ENCODE assay signal across 20 cellular contexts in genomic region chr17:78118801-78119241, GRCh38. TPM values are rescaled to one million over a fixed set of nuclear protein-coding genes. Genes with fewer than 3 reads are reported as not detected.
DNase-seq lines count a peak whose midpoint lies in the region; ATAC-seq, FAIRE-seq and TF ChIP-seq lines count a peak whose summit lies in the region.
"Had no signal": no experiment of that assay in that cellular context is flagged by ENCODE, and none has a peak within 500 bp of the region (broad histone marks: within the 10 kb centered on the region; RNA-seq: fewer than 3 reads in every experiment).

No MANE protein-coding gene starts in this region.

- WGBS in HepG2 (ENCODE audit: low lambda C conversion rate): 91% methylated on average over 4 of the region's 14 CpGs

- H3K27ac ChIP-seq in CD8-positive, alpha-beta T cell (ENCODE audit: low read depth, low read length): no peak overlapping the region
- H3K27ac ChIP-seq in HepG2 (ENCODE audit: extremely low read length, insufficient read depth, low read length) (no peak overlapping the region), caudate nucleus (ENCODE audit: low read depth, low read length) (no peak overlapping the region)

- no TSS peak for BruUV-seq in HepG2 (replicated peaks; lab: Mats Ljungman, UMichigan)

- FAIRE-seq in HepG2 (lab: Jason Lieb, UNC): no peak
- peak; percentile 50 for FAIRE-seq in urothelium cell line (lab: Jason Lieb, UNC)
- FAIRE-seq: G401.6 had no signal

- in situ Hi-C loops in HepG2 (cut with HindIII; ENCODE audit: extremely low pct_ligation_motif_present, low pct_unique_long_range_greater_than_20kb): no loop called here

- H3K36me3 Mint-ChIP-seq in CD8-positive, alpha-beta T cell: peaks cover 78% of the 10 kb centered on the region
- peaks cover 15% of the 10 kb centered on the region for H3K36me3 Mint-ChIP-seq in T-helper 17 cell (ENCODE audit: low read depth)

- H4K20me1 ChIP-seq in HepG2 (ENCODE audit: insufficient read depth, low read length): peaks cover 19% of the 10 kb centered on the region; the same call in 1 of the 2 replicates

- H3K4me1 ChIP-seq in CD8-positive, alpha-beta T cell (ENCODE audit: insufficient read depth, low read length): peaks cover 83% of the 10 kb centered on the region
- H3K4me1 ChIP-seq in HepG2 (ENCODE audit: insufficient read depth, low read length): peaks cover 30% of the 10 kb centered on the region

- CTCF ChIA-PET in CD8-positive, alpha-beta T cell (lab: Charles Lee): interaction anchor here (0.6 to 11.5 kb wide), 5 partner anchors 9 to 63 kb away, joined by 3 to 200 read pairs (median 4); partner anchors contain the start of gene TMC8
- CTCF ChIA-PET in HepG2 (lab: Yijun Ruan, JAX; ENCODE audit: low intra/inter-chr PET ratio, low total read pairs): no interaction called here

- intact Hi-C loops in CD8-positive, alpha-beta T cell (cut with DNase I, micrococcal nuclease): no loop called here
- intact Hi-C loops in HepG2 (cut with micrococcal nuclease; ENCODE audit: unreplicated experiment): no loop called here

- H3K79me2 ChIP-seq in HepG2 (ENCODE audit: insufficient read depth, low read length): peaks cover 2% of the 10 kb centered on the region

- DNase-seq in CD8-positive, alpha-beta T cell: no peak
- DNase-seq in T-helper 17 cell (no peak), HepG2 (ENCODE audit: low spot score) (no peak), urothelium cell line (ENCODE audit: low spot score) (no peak), caudate nucleus (lab: John Stamatoyannopoulos, UW) (no peak)
- DNase-seq: ACHN, AML-193, DMS79 treated with DMSO at 0.1 percent for 48 hours, H9, NCI-H187 treated with DMSO at 0.1 percent for 48 hours, NCI-H2171, NCI-H446 treated with DMSO at 0.1 percent for 48 hours, NCI-H748 treated with DMSO at 0.1 percent for 48 hours, PC-3 had no signal

- H3K4me3 ChIP-seq in CD8-positive, alpha-beta T cell (ENCODE audit: low read depth, low read length): no peak overlapping the region
- H3K4me3 ChIP-seq in HepG2 (replicated peaks in 1 of 3; ENCODE audit: insufficient read depth in 1 of 3, low read depth in 2 of 3, low read length in 3 of 3): no peak overlapping the region

- H3K4me3 Mint-ChIP-seq in CD8-positive, alpha-beta T cell: no peak overlapping the region
- H3K4me3 Mint-ChIP-seq in T-helper 17 cell: peak overlapping the region; percentile 60
- H3K4me3 Mint-ChIP-seq: H9 had no signal

- H3K4me2 ChIP-seq in HepG2 (ENCODE audit: low read depth, low read length): no peak overlapping the region

- ATAC-seq in CD8-positive, alpha-beta T cell: no peak
- ATAC-seq in T-helper 17 cell: no peak
- no peak for ATAC-seq in HepG2
- ATAC-seq in HG03097 (IDR thresholded peaks at IDR 0.05; ENCODE audit: low FRiP score, unreplicated experiment): no peak
- ATAC-seq in GM18520 (IDR thresholded peaks at IDR 0.05; ENCODE audit: unreplicated experiment): no peak
- ATAC-seq: PC-3 had no signal

- H3K27me3 Mint-ChIP-seq in CD8-positive, alpha-beta T cell (ENCODE audit: low read depth): no peaks in the 10 kb centered on the region
- H3K27me3 Mint-ChIP-seq in T-helper 17 cell: no peaks in the 10 kb centered on the region

- TF ChIP-seq RAD21 in HepG2 (CRISPR knock-in tag; IDR thresholded peaks at IDR 0.05): no peak

- TF ChIP-seq EP300 in HepG2 (IDR thresholded peaks at IDR 0.05; ENCODE audit: low read depth in 2 of 2, low read length in 2 of 2): no peak
- TF ChIP-seq EP300 in HepG2 (CRISPR knock-in tag; IDR thresholded peaks at IDR 0.05; ENCODE audit: borderline replicate concordance): no peak

- no peaks in the 10 kb centered on the region for H3K9me3 Mint-ChIP-seq in CD8-positive, alpha-beta T cell
- H3K9me3 Mint-ChIP-seq: CD8-positive, alpha-beta memory T cell; H9 had no signal

- no peaks in the 10 kb centered on the region for H3K27me3 ChIP-seq in CD8-positive, alpha-beta T cell (ENCODE audit: insufficient read depth, low read length)
- H3K27me3 ChIP-seq in HepG2 (ENCODE audit: control insufficient read depth in 1 of 2, insufficient read depth in 2 of 2, low read length in 2 of 2): no peaks in the 10 kb centered on the region

- H3K36me3 ChIP-seq in CD8-positive, alpha-beta T cell (ENCODE audit: insufficient read depth, low read length): peaks cover 61% of the 10 kb centered on the region
- H3K36me3 ChIP-seq in HepG2 (replicated peaks in 1 of 2; ENCODE audit: control insufficient read depth in 1 of 2, insufficient read depth in 2 of 2, low read length in 2 of 2): peaks cover 27 to 43% of the 10 kb centered on the region in 2 experiments; a peak in 4 of 5 replicates

- peak overlapping the region; percentile 62 for H3K27ac Mint-ChIP-seq in CD8-positive, alpha-beta T cell
- no peak overlapping the region for H3K27ac Mint-ChIP-seq in T-helper 17 cell
- H3K27ac Mint-ChIP-seq: H9 had no signal

- H2AFZ ChIP-seq in HepG2 (ENCODE audit: low read length): no peak overlapping the region

- POLR2A ChIA-PET in CD8-positive, alpha-beta T cell (lab: Charles Lee): interaction anchor here (4.4 to 15.4 kb wide), 2 partner anchors 8 to 17 kb away, joined by 27 to 583 read pairs; partner anchors contain the start of genes TMC6 and TMC8
- POLR2A ChIA-PET in HepG2 (lab: Yijun Ruan, JAX): interaction anchor here (1.0 to 1.9 kb wide), 2 partner anchors 10 to 62 kb away, joined by 3 to 10 read pairs; partner anchors contain the start of gene TMC6

- no peak for TF ChIP-seq CTCF in CD8-positive, alpha-beta T cell (IDR thresholded peaks at IDR 0.05)
- no peak for TF ChIP-seq CTCF in HepG2 (CRISPR knock-in tag; IDR thresholded peaks at IDR 0.05)

- no peak overlapping the region for H3K9ac ChIP-seq in HepG2 (ENCODE audit: insufficient read depth, low read depth, low read length)

- H3K9me3 ChIP-seq in CD8-positive, alpha-beta T cell (ENCODE audit: low read length): no peaks in the 10 kb centered on the region
- no peaks in the 10 kb centered on the region for H3K9me3 ChIP-seq in T-helper 17 cell (ENCODE audit: control insufficient read depth, low read length, poor library complexity, severe bottlenecking)
- no peaks in the 10 kb centered on the region for H3K9me3 ChIP-seq in HepG2 (ENCODE audit: low read length)

- no peak; a peak in 2 of 4 replicates for TF ChIP-seq POLR2A in HepG2 (IDR thresholded peaks at IDR 0.05; ENCODE audit: insufficient read depth in 1 of 2, low read depth in 2 of 2, low read length in 2 of 2)

- peaks cover 63% of the 10 kb centered on the region for H3K4me1 Mint-ChIP-seq in CD8-positive, alpha-beta T cell (ENCODE audit: low read depth)
- H3K4me1 Mint-ChIP-seq in T-helper 17 cell: peaks cover 50% of the 10 kb centered on the region
- H3K4me1 Mint-ChIP-seq: H9 had no signal

RNA-seq across cellular contexts. Expression of gene TMC6, which starts 9.7 kb away (rescaled TPM):
- 100 to 1,000 TPM; 518 to 535 TPM for total RNA-seq in CD8-positive, alpha-beta T cell
- total RNA-seq in T-helper 17 cell (100 to 1,000 TPM; 609 to 822 TPM), HepG2 (2016; rRNA removed; fragmentation: Illumina TruSeq; extraction: Trizol) (20.4 and 48.4 TPM in 2 replicates)
- 21.4 and 23.6 TPM in 2 replicates for total RNA-seq in HepG2 (2016; cell fraction: cytosol; rRNA removed; fragmentation: Illumina TruSeq; extraction: Trizol; ENCODE audit: low read depth)
- total RNA-seq in HepG2 (2016; cell fraction: insoluble cytoplasmic fraction; rRNA removed; fragmentation: Illumina TruSeq; extraction: Trizol): 19.7 and 47.9 TPM in 2 replicates
- 29.0 and 34.4 TPM in 2 replicates for total RNA-seq in HepG2 (2016; cell fraction: membrane; rRNA removed; fragmentation: Illumina TruSeq; extraction: Trizol)
- total RNA-seq in HepG2 (2016; cell fraction: nucleus; rRNA removed; fragmentation: Illumina TruSeq; extraction: Trizol): 47.2 and 55.0 TPM in 2 replicates
- polyA plus RNA-seq in HepG2 (2011; rRNA removed): 99.1 and 118 TPM in 2 replicates
- 42.4 and 70.8 TPM in 2 replicates for polyA plus RNA-seq in HepG2 (2011; cell fraction: cytosol; rRNA removed)
- polyA plus RNA-seq in HepG2 (2011; cell fraction: nucleus; rRNA removed): 648 and 982 TPM in 2 replicates
- polyA plus RNA-seq in HepG2 (2012): 45.7 and 50.3 TPM in 2 replicates
- 8.9 and 10.6 TPM in 2 replicates for polyA plus RNA-seq in HepG2 (2016; cell fraction: cytosol; fragmentation: Illumina TruSeq; extraction: Trizol; ENCODE audit: low read depth)
- 16.1 and 17.9 TPM in 2 replicates for polyA plus RNA-seq in HepG2 (2016; cell fraction: insoluble cytoplasmic fraction; fragmentation: Illumina TruSeq; extraction: Trizol; ENCODE audit: low read depth)
- 18.2 and 19.0 TPM in 2 replicates for polyA plus RNA-seq in HepG2 (2016; cell fraction: membrane; fragmentation: Illumina TruSeq; extraction: Trizol; ENCODE audit: low read depth)
- polyA plus RNA-seq in HepG2 (2016; cell fraction: nucleus; fragmentation: Illumina TruSeq; extraction: Trizol; ENCODE audit: insufficient read depth, low read depth): 126 and 147 TPM in 2 replicates
- polyA minus RNA-seq in HepG2 (2011; rRNA and poly(A)+ RNA removed; ENCODE audit: low replicate concordance): 23.3 and 152 TPM in 2 replicates
- 48.9 and 63.1 TPM in 2 replicates for polyA minus RNA-seq in HepG2 (2011; cell fraction: cytosol; rRNA and poly(A)+ RNA removed)
- 92.6 and 109 TPM in 2 replicates for polyA minus RNA-seq in HepG2 (2011; cell fraction: nucleus; rRNA and poly(A)+ RNA removed)

RNA-seq across cellular contexts. Expression of gene TMC8, which starts 11.8 kb away (rescaled TPM):
- 100 to 1,000 TPM; 312 to 315 TPM for total RNA-seq in CD8-positive, alpha-beta T cell
- total RNA-seq in T-helper 17 cell: 100 to 1,000 TPM; 352 to 481 TPM
- total RNA-seq in HepG2 (2016; rRNA removed; fragmentation: Illumina TruSeq; extraction: Trizol): 0.08 and 0.53 TPM in 2 replicates
- 0.09 and 0.61 TPM in 2 replicates for total RNA-seq in HepG2 (2016; cell fraction: cytosol; rRNA removed; fragmentation: Illumina TruSeq; extraction: Trizol; ENCODE audit: low read depth)
- total RNA-seq in HepG2 (2016; cell fraction: insoluble cytoplasmic fraction; rRNA removed; fragmentation: Illumina TruSeq; extraction: Trizol): 0.04 and 0.65 TPM in 2 replicates
- total RNA-seq in HepG2 (2016; cell fraction: membrane; rRNA removed; fragmentation: Illumina TruSeq; extraction: Trizol): 0.83 TPM in 2 replicates
- total RNA-seq in HepG2 (2016; cell fraction: nucleus; rRNA removed; fragmentation: Illumina TruSeq; extraction: Trizol): 0.85 and 1.9 TPM in 2 replicates
- polyA plus RNA-seq in HepG2 (2011; rRNA removed): 7.8 and 11.1 TPM in 2 replicates
- 5.7 and 7.7 TPM in 2 replicates for polyA plus RNA-seq in HepG2 (2011; cell fraction: cytosol; rRNA removed)
- polyA plus RNA-seq in HepG2 (2011; cell fraction: nucleus; rRNA removed): 35.7 and 61.8 TPM in 2 replicates
- polyA plus RNA-seq in HepG2 (2012): 5.3 and 8.8 TPM in 2 replicates
- 0.12 TPM in 1 of 2 replicates, not detected in the other for polyA plus RNA-seq in HepG2 (2016; cell fraction: cytosol; fragmentation: Illumina TruSeq; extraction: Trizol; ENCODE audit: low read depth)
- 0.13 and 0.74 TPM in 2 replicates for polyA plus RNA-seq in HepG2 (2016; cell fraction: insoluble cytoplasmic fraction; fragmentation: Illumina TruSeq; extraction: Trizol; ENCODE audit: low read depth)
- polyA plus RNA-seq in HepG2 (2016; cell fraction: membrane; fragmentation: Illumina TruSeq; extraction: Trizol; ENCODE audit: low read depth): 0.10 and 0.13 TPM in 2 replicates
- polyA plus RNA-seq in HepG2 (2016; cell fraction: nucleus; fragmentation: Illumina TruSeq; extraction: Trizol; ENCODE audit: insufficient read depth, low read depth): 0.76 and 1.7 TPM in 2 replicates
- 0.51 and 13.2 TPM in 2 replicates for polyA minus RNA-seq in HepG2 (2011; rRNA and poly(A)+ RNA removed; ENCODE audit: low replicate concordance)
- polyA minus RNA-seq in HepG2 (2011; cell fraction: cytosol; rRNA and poly(A)+ RNA removed): 4.5 and 4.8 TPM in 2 replicates
- 12.2 and 14.3 TPM in 2 replicates for polyA minus RNA-seq in HepG2 (2011; cell fraction: nucleus; rRNA and poly(A)+ RNA removed)

RNA-seq across cellular contexts. Expression of gene C17orf99, which starts 27.4 kb away (rescaled TPM):
- total RNA-seq in CD8-positive, alpha-beta T cell: not detected
- total RNA-seq in T-helper 17 cell (not detected), HepG2 (2016; rRNA removed; fragmentation: Illumina TruSeq; extraction: Trizol) (0.22 and 1.7 TPM in 2 replicates)
- total RNA-seq in HepG2 (2016; cell fraction: cytosol; rRNA removed; fragmentation: Illumina TruSeq; extraction: Trizol; ENCODE audit: low read depth): 0.51 and 0.88 TPM in 2 replicates
- total RNA-seq in HepG2 (2016; cell fraction: insoluble cytoplasmic fraction; rRNA removed; fragmentation: Illumina TruSeq; extraction: Trizol): 0.84 and 0.86 TPM in 2 replicates
- total RNA-seq in HepG2 (2016; cell fraction: membrane; rRNA removed; fragmentation: Illumina TruSeq; extraction: Trizol): 1.1 and 1.2 TPM in 2 replicates
- total RNA-seq in HepG2 (2016; cell fraction: nucleus; rRNA removed; fragmentation: Illumina TruSeq; extraction: Trizol): 0.38 and 2.4 TPM in 2 replicates
- 1.9 and 2.8 TPM in 2 replicates for polyA plus RNA-seq in HepG2 (2011; rRNA removed)
- polyA plus RNA-seq in HepG2 (2011; cell fraction: cytosol; rRNA removed): 1.1 and 1.8 TPM in 2 replicates
- 5.8 and 10.0 TPM in 2 replicates for polyA plus RNA-seq in HepG2 (2011; cell fraction: nucleus; rRNA removed)
- polyA plus RNA-seq in HepG2 (2012): 1.5 and 2.2 TPM in 2 replicates
- 0.23 and 0.46 TPM in 2 replicates for polyA plus RNA-seq in HepG2 (2016; cell fraction: cytosol; fragmentation: Illumina TruSeq; extraction: Trizol; ENCODE audit: low read depth)
- polyA plus RNA-seq in HepG2 (2016; cell fraction: insoluble cytoplasmic fraction; fragmentation: Illumina TruSeq; extraction: Trizol; ENCODE audit: low read depth): 0.60 TPM in 1 of 2 replicates, not detected in the other
- 0.59 and 1.1 TPM in 2 replicates for polyA plus RNA-seq in HepG2 (2016; cell fraction: membrane; fragmentation: Illumina TruSeq; extraction: Trizol; ENCODE audit: low read depth)
- polyA plus RNA-seq in HepG2 (2016; cell fraction: nucleus; fragmentation: Illumina TruSeq; extraction: Trizol; ENCODE audit: insufficient read depth, low read depth): 2.4 and 2.9 TPM in 2 replicates
- polyA minus RNA-seq in HepG2 (2011; rRNA and poly(A)+ RNA removed; ENCODE audit: low replicate concordance): 0.72 TPM in 1 of 2 replicates, not detected in the other
- polyA minus RNA-seq in HepG2 (2011; cell fraction: cytosol; rRNA and poly(A)+ RNA removed): not detected in 2 replicates
- polyA minus RNA-seq in HepG2 (2011; cell fraction: nucleus; rRNA and poly(A)+ RNA removed): 1.5 and 3.1 TPM in 2 replicates
- total RNA-seq: CD8-positive, alpha-beta memory T cell; H9; HT1080; SK-MEL-5 had no signal
- polyA plus RNA-seq: CD8-positive, alpha-beta memory T cell had no signal

RNA-seq across cellular contexts. Expression of gene SYNGR2, which starts 49.6 kb away (rescaled TPM):
- 10 to 100 TPM; 36.4 to 36.7 TPM for total RNA-seq in CD8-positive, alpha-beta T cell
- total RNA-seq in T-helper 17 cell (10 to 100 TPM; 49.5 to 68.1 TPM), HepG2 (2016; rRNA removed; fragmentation: Illumina TruSeq; extraction: Trizol) (28.7 and 46.7 TPM in 2 replicates)
- 15.8 and 18.7 TPM in 2 replicates for total RNA-seq in HepG2 (2016; cell fraction: cytosol; rRNA removed; fragmentation: Illumina TruSeq; extraction: Trizol; ENCODE audit: low read depth)
- total RNA-seq in HepG2 (2016; cell fraction: insoluble cytoplasmic fraction; rRNA removed; fragmentation: Illumina TruSeq; extraction: Trizol): 21.7 and 51.0 TPM in 2 replicates
- 31.9 and 34.8 TPM in 2 replicates for total RNA-seq in HepG2 (2016; cell fraction: membrane; rRNA removed; fragmentation: Illumina TruSeq; extraction: Trizol)
- total RNA-seq in HepG2 (2016; cell fraction: nucleus; rRNA removed; fragmentation: Illumina TruSeq; extraction: Trizol): 43.0 and 51.6 TPM in 2 replicates
- 170 and 192 TPM in 2 replicates for polyA plus RNA-seq in HepG2 (2011; rRNA removed)
- polyA plus RNA-seq in HepG2 (2011; cell fraction: cytosol; rRNA removed): 200 and 244 TPM in 2 replicates
- polyA plus RNA-seq in HepG2 (2011; cell fraction: nucleus; rRNA removed): 116 and 129 TPM in 2 replicates
- 52.7 and 59.2 TPM in 2 replicates for polyA plus RNA-seq in HepG2 (2012)
- polyA plus RNA-seq in HepG2 (2016; cell fraction: cytosol; fragmentation: Illumina TruSeq; extraction: Trizol; ENCODE audit: low read depth): 35.1 and 40.6 TPM in 2 replicates
- 52.5 and 60.0 TPM in 2 replicates for polyA plus RNA-seq in HepG2 (2016; cell fraction: insoluble cytoplasmic fraction; fragmentation: Illumina TruSeq; extraction: Trizol; ENCODE audit: low read depth)
- 62.1 and 68.8 TPM in 2 replicates for polyA plus RNA-seq in HepG2 (2016; cell fraction: membrane; fragmentation: Illumina TruSeq; extraction: Trizol; ENCODE audit: low read depth)
- 160 and 166 TPM in 2 replicates for polyA plus RNA-seq in HepG2 (2016; cell fraction: nucleus; fragmentation: Illumina TruSeq; extraction: Trizol; ENCODE audit: insufficient read depth, low read depth)
- 231 and 401 TPM in 2 replicates for polyA minus RNA-seq in HepG2 (2011; rRNA and poly(A)+ RNA removed; ENCODE audit: low replicate concordance)
- polyA minus RNA-seq in HepG2 (2011; cell fraction: cytosol; rRNA and poly(A)+ RNA removed): 73.3 and 75.3 TPM in 2 replicates
- 23.0 and 28.7 TPM in 2 replicates for polyA minus RNA-seq in HepG2 (2011; cell fraction: nucleus; rRNA and poly(A)+ RNA removed)

Comparison
In these comparisons a context has a peak if more than half of its experiments do, and no peak if none do; other contexts are left out.
1. RNA of gene TMC6, which starts 9.7 kb away (total RNA-seq): 609 to 822 TPM in T-helper 17 cell and 518 to 535 TPM in CD8-positive, alpha-beta T cell; 19.7 to 55.0 TPM in HepG2; every median in the first group is over 4 times any median in the second.
2. RNA of gene TMC8, which starts 11.8 kb away (total RNA-seq): 352 to 481 TPM in T-helper 17 cell and 312 to 315 TPM in CD8-positive, alpha-beta T cell; 0.04 to 1.9 TPM in HepG2; every median in the first group is over 100 times any median in the second.